ENCODE assay signal across 29 cellular contexts in genomic region chr11:19511066-19511412, GRCh38.
A peak's percentile ranks its signal among the peaks of the same experiment; 100 is the strongest.
DNase-seq lines count a peak whose midpoint lies in the region; ATAC-seq, FAIRE-seq and TF ChIP-seq lines count a peak whose summit lies in the region.
"Had no signal": no experiment of that assay in that cellular context is flagged by ENCODE, and none has a peak within 500 bp of the region (broad histone marks: within the 10 kb centered on the region; RNA-seq: fewer than 3 reads in every experiment).

No MANE protein-coding gene starts in this region.

- TF ChIP-seq CTCF in bronchial epithelial cell (IDR thresholded peaks at IDR 0.05; ENCODE audit: insufficient read depth, low read length, severe bottlenecking) (no peak), stomach (IDR thresholded peaks at IDR 0.05) (no peak), natural killer cell (IDR thresholded peaks at IDR 0.05) (no peak)

- ATAC-seq in left lobe of liver (peak; percentile 13), GM21576 (IDR thresholded peaks at IDR 0.05; ENCODE audit: unreplicated experiment) (no peak), natural killer cell (no peak), HG03139 (IDR thresholded peaks at IDR 0.05; ENCODE audit: unreplicated experiment) (no peak)
- ATAC-seq: effector memory CD8-positive, alpha-beta T cell; left colon; naive thymus-derived CD8-positive, alpha-beta T cell; SK-N-SH treated with all-trans-retinoic acid at 6 μM for 48 hours; stimulated activated memory B cell treated with anti-CD40 and anti-IgM and Interleukin-4, amounts not matched to agents 10 μg/mL and 1 μg/mL and 100 μg/mL, for 72 hours had no signal

- H3K27me3 Mint-ChIP-seq in natural killer cell (ENCODE audit: low read depth in 2 of 2) = peaks cover 24 to 57% of the 10 kb centered on the region in 2 donors

- H3K4me1 Mint-ChIP-seq in natural killer cell = no peaks in the 10 kb centered on the region
- H3K4me1 Mint-ChIP-seq: B cell; mesothelial cell of epicardium; stimulated activated memory B cell treated with anti-CD40 and anti-IgM and Interleukin-4, amounts not matched to agents 10 μg/mL and 1 μg/mL and 100 μg/mL, for 72 hours had no signal

- H3K4me3 ChIP-seq in BLaER1 = no peak overlapping the region
- H3K4me3 ChIP-seq in bronchial epithelial cell (ENCODE audit: low read depth, low read length) = no peak overlapping the region
- H3K4me3 ChIP-seq in stomach = no peak overlapping the region
- H3K4me3 ChIP-seq: hepatocyte, ovary, suprapubic skin had no signal

- no peak for TF ChIP-seq EP300 in stomach (IDR thresholded peaks at IDR 0.05)

- H3K4me2 ChIP-seq in BLaER1 = peak overlapping the region; percentile 84
- H3K4me2 ChIP-seq: hepatocyte had no signal

- no peaks in the 10 kb centered on the region for H3K36me3 Mint-ChIP-seq in natural killer cell
- H3K36me3 Mint-ChIP-seq: mesothelial cell of epicardium; naive thymus-derived CD8-positive, alpha-beta T cell; stimulated activated memory B cell treated with anti-CD40 and anti-IgM and Interleukin-4, amounts not matched to agents 10 μg/mL and 1 μg/mL and 100 μg/mL, for 72 hours had no signal

- WGBS in stomach, 5 donors = 73 to 85% (median 75%) methylated on average over 1 of the region's 1 CpG

- peak; percentile 82 for FAIRE-seq in bronchial epithelial cell (lab: Jason Lieb, UNC)
- FAIRE-seq: colon, frontal cortex had no signal

- no peaks in the 10 kb centered on the region for H3K9me3 Mint-ChIP-seq in natural killer cell
- H3K9me3 Mint-ChIP-seq: effector memory CD8-positive, alpha-beta T cell; mesothelial cell of epicardium; stimulated activated memory B cell treated with anti-CD40 and anti-IgM and Interleukin-4, amounts not matched to agents 10 μg/mL and 1 μg/mL and 100 μg/mL, for 72 hours had no signal

- no peaks in the 10 kb centered on the region for H4K20me1 ChIP-seq in BLaER1

- H3K4me3 Mint-ChIP-seq in natural killer cell = no peak overlapping the region
- H3K4me3 Mint-ChIP-seq: B cell; effector memory CD8-positive, alpha-beta T cell; mesothelial cell of epicardium; naive thymus-derived CD8-positive, alpha-beta T cell; stimulated activated memory B cell treated with anti-CD40 and anti-IgM and Interleukin-4, amounts not matched to agents 10 μg/mL and 1 μg/mL and 100 μg/mL, for 72 hours had no signal

- no peak overlapping the region for H3K27ac ChIP-seq in BLaER1
- H3K27ac ChIP-seq in stomach = peak overlapping the region in 3 of 5 donors; percentile 21 to 61 (median 53)
- H3K27ac ChIP-seq: brain microvascular endothelial cell, hepatocyte, ovary, RWPE1, suprapubic skin had no signal

- H3K27me3 ChIP-seq in BLaER1 (no peaks in the 10 kb centered on the region), bronchial epithelial cell (ENCODE audit: control insufficient read depth, insufficient read depth, low read length) (peaks cover 7% of the 10 kb centered on the region), stomach (peaks cover 0 to 9% (median 0%) of the 10 kb centered on the region in 3 donors)
- H3K27me3 ChIP-seq: hepatocyte, ovary had no signal

- H3K27ac Mint-ChIP-seq in natural killer cell = no peak overlapping the region
- H3K27ac Mint-ChIP-seq: B cell; effector memory CD8-positive, alpha-beta T cell; mesothelial cell of epicardium; naive thymus-derived CD8-positive, alpha-beta T cell; stimulated activated memory B cell treated with anti-CD40 and anti-IgM and Interleukin-4, amounts not matched to agents 10 μg/mL and 1 μg/mL and 100 μg/mL, for 72 hours had no signal

- TF ChIP-seq POLR2A in stomach (IDR thresholded peaks at IDR 0.05) = no peak

- H3K9me3 ChIP-seq in BLaER1 = no peaks in the 10 kb centered on the region
- H3K9me3 ChIP-seq in stomach = no peaks in the 10 kb centered on the region
- H3K9me3 ChIP-seq: ovary, suprapubic skin had no signal

- H3K36me3 ChIP-seq in BLaER1 (no peaks in the 10 kb centered on the region), bronchial epithelial cell (ENCODE audit: control insufficient read depth, insufficient read depth, low read length) (no peaks in the 10 kb centered on the region), stomach (no peaks in the 10 kb centered on the region)
- H3K36me3 ChIP-seq: brain microvascular endothelial cell, ovary, suprapubic skin had no signal

- no peak overlapping the region for H3K9ac ChIP-seq in BLaER1

- DNase-seq in bronchial epithelial cell (ENCODE audit: low read depth) = no peak
- DNase-seq in left lobe of liver (ENCODE audit: low spot score) = no peak
- DNase-seq in stomach = no peak
- no peak for DNase-seq in stimulated activated CD4-positive, alpha-beta T cell treated with anti-CD3 and anti-CD28 coated beads, Interleukin-1b, Interleukin-23, amount 100 ng/mL, for 48 hours
- DNase-seq in natural killer cell = no peak
- DNase-seq: activated CD4-positive, alpha-beta T cell treated with anti-CD3 and anti-CD28 coated beads for 1 hour; activated gamma-delta T cell; brain microvascular endothelial cell; effector memory CD8-positive, alpha-beta T cell; IMR-90; naive thymus-derived CD8-positive, alpha-beta T cell; NCI-H1048; stimulated activated CD4-positive, alpha-beta T cell treated with anti-CD3 and anti-CD28 coated beads, Interleukin-12 subunit alpha, Interleukin-12 subunit beta, amount 100 ng/mL, for 4 hours; stimulated activated CD4-positive, alpha-beta T cell treated with anti-CD3 and anti-CD28 coated beads, Interleukin-4, amount 100 ng/mL, for 4 hours; T-helper 2 cell had no signal

- intact Hi-C loops in stomach (cut with DNase I; ENCODE audit: low total_unique reads) (no loop called here), natural killer cell (cut with micrococcal nuclease) (no loop called here)

- H3K4me1 ChIP-seq in BLaER1 (peaks cover 32% of the 10 kb centered on the region), stomach (peaks cover 7 to 19% (median 11%) of the 10 kb centered on the region in 4 donors)
